Comparison of ENCODE assay signal across 30 cellular contexts in the genomic region with DNA sequence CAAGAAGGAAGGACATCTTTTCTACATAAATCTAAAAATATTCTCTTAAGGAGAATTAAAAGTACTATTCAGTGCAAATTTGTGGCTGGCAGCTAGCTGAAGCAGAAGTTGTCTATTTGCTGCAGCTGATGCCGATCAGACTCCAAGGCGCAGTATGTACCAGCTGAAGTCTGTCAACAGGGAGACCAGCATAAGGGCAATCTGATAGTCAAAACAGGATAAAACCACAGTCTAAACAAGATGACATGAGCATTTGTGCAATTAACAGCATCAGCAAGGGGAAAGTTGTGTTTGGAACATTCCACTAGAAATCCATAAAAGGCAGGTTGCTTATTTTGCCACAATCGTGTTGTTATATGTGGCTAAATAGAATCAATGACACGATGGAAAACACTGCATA.
"Had no signal": no experiment of that assay in that cellular context is flagged by ENCODE, and none has a peak within 500 bp of the region (broad histone marks: within the 10 kb centered on the region; RNA-seq: fewer than 3 reads in every experiment).

No MANE protein-coding gene starts in this region.

- H3K9me3 ChIP-seq: colonic mucosa, gastroesophageal sphincter, heart left ventricle, transverse colon, vagina had no signal

- H3K4me1 ChIP-seq: colonic mucosa, foreskin keratinocyte, gastroesophageal sphincter, heart left ventricle, neural progenitor cell, parathyroid adenoma, right atrium auricular region, suprapubic skin, transverse colon, vagina had no signal

- H3K27ac ChIP-seq: colonic mucosa, epithelial cell of prostate, foreskin keratinocyte, gastroesophageal sphincter, heart left ventricle, neural progenitor cell, parathyroid adenoma, right atrium auricular region, suprapubic skin, transverse colon, vagina had no signal

- H3K36me3 ChIP-seq: colonic mucosa, gastroesophageal sphincter, heart left ventricle, neural progenitor cell, right atrium auricular region, suprapubic skin, transverse colon, vagina had no signal

- H3K4me3 ChIP-seq: colonic mucosa, gastroesophageal sphincter, heart left ventricle, neural progenitor cell, right atrium auricular region, smooth muscle cell, suprapubic skin, transverse colon, vagina had no signal

- DNase-seq: colonic mucosa; effector CD8-positive, alpha-beta T cell; endodermal cell; foreskin keratinocyte; heart left ventricle; hypothalamus; immature natural killer cell; islet precursor cell; kidney glomerular epithelial cell; left colon; mesendoderm; midbrain; naive thymus-derived CD4-positive, alpha-beta T cell; stimulated activated CD4-positive, alpha-beta T cell treated with anti-CD3 and anti-CD28 coated beads, Interleukin-12 subunit alpha, Interleukin-12 subunit beta, amount 100 ng/mL, for 4 hours; stimulated activated CD4-positive, alpha-beta T cell treated with anti-CD3 and anti-CD28 coated beads, Interleukin-1b, Interleukin-23, amount 100 ng/mL, for 48 hours; stimulated activated CD4-positive, alpha-beta T cell treated with anti-CD3 and anti-CD28 coated beads, Interleukin-4, amount 100 ng/mL, for 1 hour; stimulated activated CD8-positive, alpha-beta memory T cell treated with anti-CD3 and anti-CD28 coated beads, Interleukin-4, amount 100 ng/mL, for 48 hours; stimulated activated naive CD4-positive, alpha-beta T cell; stimulated activated naive CD8-positive, alpha-beta T cell treated with anti-CD3 and anti-CD28 coated beads, Interleukin-15, amount 100 ng/mL, for 72 hours; transverse colon had no signal

- ATAC-seq: esophagus mucosa; foreskin keratinocyte; gastroesophageal sphincter; heart left ventricle; left colon; naive thymus-derived CD4-positive, alpha-beta T cell; sciatic nerve; stimulated activated naive CD8-positive, alpha-beta T cell treated with anti-CD3 and anti-CD28 coated beads, Interleukin-15, amount 100 ng/mL, for 72 hours had no signal

- H3K27me3 ChIP-seq: colonic mucosa, foreskin keratinocyte, gastroesophageal sphincter, heart left ventricle, neural progenitor cell, right atrium auricular region, suprapubic skin, transverse colon, vagina had no signal
